Comparison of ENCODE assay signal across 29 cellular contexts in genomic region chr17:76002100-76002499, GRCh38. TPM values are rescaled to one million over a fixed set of nuclear protein-coding genes. Genes with fewer than 3 reads are reported as not detected.
DNase-seq lines count a peak whose midpoint lies in the region; ATAC-seq, FAIRE-seq and TF ChIP-seq lines count a peak whose summit lies in the region.
"Had no signal": no experiment of that assay in that cellular context is flagged by ENCODE, and none has a peak within 500 bp of the region (broad histone marks: within the 10 kb centered on the region; RNA-seq: fewer than 3 reads in every experiment).

No MANE protein-coding gene starts in this region.

- intact Hi-C loops in Right ventricle myocardium superior (cut with DNase I) = no loop called here
- intact Hi-C loops in right cardiac atrium (cut with DNase I) = no loop called here
- intact Hi-C loops in PC-3 (cut with micrococcal nuclease) = no loop called here
- intact Hi-C loops in HepG2 (cut with micrococcal nuclease; ENCODE audit: unreplicated experiment) = no loop called here

- WGBS in right cardiac atrium = 97% methylated on average over 12 of the region's 12 CpGs
- 97% methylated on average over 12 of the region's 12 CpGs for WGBS in HepG2 (ENCODE audit: low lambda C conversion rate)

- no peak overlapping the region for H3K27ac ChIP-seq in right cardiac atrium (ENCODE audit: low read length)
- no peak overlapping the region for H3K27ac ChIP-seq in PC-3 (ENCODE audit: low read length)
- H3K27ac ChIP-seq in HepG2 (ENCODE audit: extremely low read length, insufficient read depth, low read length) = peak overlapping the region; percentile 83
- H3K27ac ChIP-seq: SJSA1 had no signal

- no peaks in the 10 kb centered on the region for H3K9me2 ChIP-seq in PC-3 (replicated peaks; ENCODE audit: low read length)

- no peak for TF ChIP-seq EP300 in HepG2 (IDR thresholded peaks at IDR 0.05; ENCODE audit: low read depth in 2 of 2, low read length in 2 of 2)
- no peak for TF ChIP-seq EP300 in HepG2 (CRISPR knock-in tag; IDR thresholded peaks at IDR 0.05; ENCODE audit: borderline replicate concordance)

- DNase-seq in Right ventricle myocardium superior (peak; percentile 27), right cardiac atrium (no peak), PC-3 (peak; percentile 1), HepG2 (ENCODE audit: low spot score) (no peak), type B pancreatic cell (ENCODE audit: extremely low spot score, unreplicated experiment) (no peak), CD1c-positive myeloid dendritic cell (ENCODE audit: extremely low spot score) (no peak), GM20000 (ENCODE audit: low spot score) (no peak)
- DNase-seq: CD4-positive, alpha-beta memory T cell; COR-L47; H9; HFFc6; Kasumi-1; MV-4-11; NCI-H1105; NCI-H1436 treated with DMSO at 0.1 percent for 48 hours; NCI-H187 treated with DMSO at 0.1 percent for 48 hours; NCI-H2171 treated with DMSO at 0.1 percent for 48 hours; NCI-H524 treated with DMSO at 0.1 percent for 48 hours; NCI-H774 had no signal

- no peak for ATAC-seq in Right ventricle myocardium superior (ENCODE audit: poor library complexity)
- ATAC-seq in right cardiac atrium = no peak
- no peak for ATAC-seq in PC-3
- no peak for ATAC-seq in HepG2
- ATAC-seq: GM23338, K562, Right ventricle myocardium inferior had no signal

- H4K20me1 ChIP-seq in PC-3 (ENCODE audit: low read length) = no peaks in the 10 kb centered on the region
- no peaks in the 10 kb centered on the region for H4K20me1 ChIP-seq in HepG2 (ENCODE audit: insufficient read depth, low read length)
- H4K20me1 ChIP-seq: BLaER1 treated with 17β-estradiol and CSF1 and Interleukin-3, amounts not matched to agents 10 nM and 100 nM had no signal

- TF ChIP-seq CTCF in PC-3 (conservative IDR thresholded peaks at IDR 0.05; ENCODE audit: low read depth, low read length) (no peak), HepG2 (CRISPR knock-in tag; IDR thresholded peaks at IDR 0.05) (no peak), type B pancreatic cell (conservative IDR thresholded peaks at IDR 0.05) (no peak), GM20000 (IDR thresholded peaks at IDR 0.05; ENCODE audit: extremely low read depth, missing control alignments) (no peak)

- H3K4me3 ChIP-seq in right cardiac atrium (ENCODE audit: low read length) (no peak overlapping the region), PC-3 (ENCODE audit: low read length) (no peak overlapping the region), HepG2 (replicated peaks in 1 of 3; ENCODE audit: insufficient read depth in 1 of 3, low read depth in 2 of 3, low read length in 3 of 3) (no peak overlapping the region)
- H3K4me3 ChIP-seq: BLaER1 treated with 17β-estradiol and CSF1 and Interleukin-3, amounts not matched to agents 10 nM and 100 nM; GM23338; K562; SJSA1 had no signal

- no peaks in the 10 kb centered on the region for H3K4me1 ChIP-seq in right cardiac atrium (ENCODE audit: control insufficient read depth, insufficient read depth, low read length)
- peaks cover 19% of the 10 kb centered on the region for H3K4me1 ChIP-seq in PC-3 (ENCODE audit: insufficient read depth, low read length)
- H3K4me1 ChIP-seq in HepG2 (ENCODE audit: insufficient read depth, low read length) = peaks cover 89% of the 10 kb centered on the region

- peaks cover 2% of the 10 kb centered on the region; the same call in 1 of the 2 replicates for H3K36me3 ChIP-seq in PC-3 (ENCODE audit: low read depth, low read length)
- peaks cover 0 to 2% of the 10 kb centered on the region in 2 experiments; a peak in 1 of 5 replicates for H3K36me3 ChIP-seq in HepG2 (replicated peaks in 1 of 2; ENCODE audit: control insufficient read depth in 1 of 2, insufficient read depth in 2 of 2, low read length in 2 of 2)

- no peaks in the 10 kb centered on the region for H3F3A ChIP-seq in PC-3 (ENCODE audit: low read length, unreplicated experiment)

- H2AFZ ChIP-seq in PC-3 (ENCODE audit: low read length) = no peak overlapping the region
- H2AFZ ChIP-seq in HepG2 (ENCODE audit: low read length) = no peak overlapping the region
- H2AFZ ChIP-seq: GM23338 had no signal

- POLR2A ChIA-PET in PC-3 (lab: Charles Lee; ENCODE audit: unreplicated experiment) (no interaction called here), HepG2 (lab: Yijun Ruan, JAX) (interaction anchor here (0.8 to 14.3 kb wide), 7 partner anchors 12 to 222 kb away, joined by 3 to 481 read pairs (median 19); partner anchors contain the start of genes ACOX1, MRPL38 and TEN1)

- no peaks in the 10 kb centered on the region for H3K9me3 Mint-ChIP-seq in type B pancreatic cell
- H3K9me3 Mint-ChIP-seq: CD4-positive, alpha-beta memory T cell; GM23338; H9; HFFc6 had no signal

- BruUV-seq in PC-3 (replicated peaks; lab: Mats Ljungman, UMichigan) (no TSS peak), HepG2 (replicated peaks; lab: Mats Ljungman, UMichigan) (no TSS peak)

- peaks cover 8% of the 10 kb centered on the region for H3K36me3 Mint-ChIP-seq in type B pancreatic cell

- H3K79me2 ChIP-seq in PC-3 (ENCODE audit: low read length) = no peaks in the 10 kb centered on the region
- no peaks in the 10 kb centered on the region for H3K79me2 ChIP-seq in HepG2 (ENCODE audit: insufficient read depth, low read length)

- peaks cover 19% of the 10 kb centered on the region for H3K4me1 Mint-ChIP-seq in type B pancreatic cell (ENCODE audit: unreplicated experiment)

- no peak overlapping the region for H3K4me2 ChIP-seq in PC-3 (ENCODE audit: low read length)
- no peak overlapping the region for H3K4me2 ChIP-seq in HepG2 (ENCODE audit: low read depth, low read length)
- H3K4me2 ChIP-seq: BLaER1 treated with 17β-estradiol and CSF1 and Interleukin-3, amounts not matched to agents 10 nM and 100 nM; GM23338 had no signal

- no peaks in the 10 kb centered on the region for H3K27me3 ChIP-seq in right cardiac atrium (ENCODE audit: control insufficient read depth, insufficient read depth)
- no peaks in the 10 kb centered on the region for H3K27me3 ChIP-seq in PC-3 (ENCODE audit: low read length)
- H3K27me3 ChIP-seq in HepG2 (ENCODE audit: control insufficient read depth in 1 of 2, insufficient read depth in 2 of 2, low read length in 2 of 2) = no peaks in the 10 kb centered on the region
- H3K27me3 ChIP-seq: BLaER1 treated with 17β-estradiol and CSF1 and Interleukin-3, amounts not matched to agents 10 nM and 100 nM; SJSA1 had no signal

- in situ Hi-C loops in HepG2 (cut with HindIII; ENCODE audit: extremely low pct_ligation_motif_present, low pct_unique_long_range_greater_than_20kb) = no loop called here

- no peak for TF ChIP-seq RAD21 in HepG2 (CRISPR knock-in tag; IDR thresholded peaks at IDR 0.05)

- no peaks in the 10 kb centered on the region for H3K27me3 Mint-ChIP-seq in type B pancreatic cell
- H3K27me3 Mint-ChIP-seq: CD4-positive, alpha-beta memory T cell had no signal

- no peak for FAIRE-seq in HepG2 (lab: Jason Lieb, UNC)
- FAIRE-seq: A204.1, G401.6, K562 had no signal

- H3K9ac ChIP-seq in PC-3 (ENCODE audit: low read length) = no peak overlapping the region
- no peak overlapping the region for H3K9ac ChIP-seq in HepG2 (ENCODE audit: insufficient read depth, low read depth, low read length)
- H3K9ac ChIP-seq: BLaER1 treated with 17β-estradiol and CSF1 and Interleukin-3, amounts not matched to agents 10 nM and 100 nM had no signal

- H3K9me3 ChIP-seq in right cardiac atrium (ENCODE audit: control insufficient read depth, low read length) (no peaks in the 10 kb centered on the region), PC-3 (ENCODE audit: low read length) (no peaks in the 10 kb centered on the region), HepG2 (ENCODE audit: low read length) (no peaks in the 10 kb centered on the region)
- H3K9me3 ChIP-seq: BLaER1 treated with 17β-estradiol and CSF1 and Interleukin-3, amounts not matched to agents 10 nM and 100 nM; SJSA1 had no signal

- H3K4me3 Mint-ChIP-seq in type B pancreatic cell = no peak overlapping the region
- H3K4me3 Mint-ChIP-seq: CD4-positive, alpha-beta memory T cell; GM23338; H9; HFFc6 had no signal

- CTCF ChIA-PET in PC-3 (lab: Charles Lee) (interaction anchor here (1.0 kb wide), 1 partner anchor 12 kb away, joined by 5 read pairs; no protein-coding TSS in a partner anchor), HepG2 (lab: Yijun Ruan, JAX; ENCODE audit: low intra/inter-chr PET ratio, low total read pairs) (no interaction called here)

- TF ChIP-seq POLR2A in HepG2 (IDR thresholded peaks at IDR 0.05; ENCODE audit: insufficient read depth in 1 of 2, low read depth in 2 of 2, low read length in 2 of 2) = no peak

- H3K27ac Mint-ChIP-seq in type B pancreatic cell = peak overlapping the region; percentile 21
- H3K27ac Mint-ChIP-seq: CD4-positive, alpha-beta memory T cell; GM23338; HFFc6 had no signal

RNA-seq across cellular contexts. Expression of gene CDK3, which starts 1.4 kb away (rescaled TPM):
- total RNA-seq in Right ventricle myocardium superior (1.8 TPM), right cardiac atrium (1 to 10 TPM; 2.4 to 2.6 (median 2.5) TPM), PC-3 (2014; rRNA removed) (4.3 and 8.5 TPM in 2 replicates), HepG2 (2016; rRNA removed; fragmentation: Illumina TruSeq; extraction: Trizol) (2.0 and 5.8 TPM in 2 replicates), type B pancreatic cell (ENCODE audit: low replicate concordance) (11.5 and 14.1 TPM in 2 replicates)
- polyA plus RNA-seq in right cardiac atrium (2.9 TPM), HepG2 (2011; rRNA removed) (11.4 and 18.0 TPM in 2 replicates)
- total RNA-seq in HepG2 (2016; cell fraction: cytosol; rRNA removed; fragmentation: Illumina TruSeq; extraction: Trizol; ENCODE audit: low read depth) = 1.8 and 2.5 TPM in 2 replicates
- 1.6 and 5.0 TPM in 2 replicates for total RNA-seq in HepG2 (2016; cell fraction: insoluble cytoplasmic fraction; rRNA removed; fragmentation: Illumina TruSeq; extraction: Trizol)
- 2.3 TPM in 2 replicates for total RNA-seq in HepG2 (2016; cell fraction: membrane; rRNA removed; fragmentation: Illumina TruSeq; extraction: Trizol)
- total RNA-seq in HepG2 (2016; cell fraction: nucleus; rRNA removed; fragmentation: Illumina TruSeq; extraction: Trizol) = 7.8 and 9.0 TPM in 2 replicates
- 5.4 and 6.1 TPM in 2 replicates for polyA plus RNA-seq in HepG2 (2011; cell fraction: cytosol; rRNA removed)
- 90.2 and 107 TPM in 2 replicates for polyA plus RNA-seq in HepG2 (2011; cell fraction: nucleus; rRNA removed)
- 10.2 and 11.2 TPM in 2 replicates for polyA plus RNA-seq in HepG2 (2012)
- 0.93 and 1.5 TPM in 2 replicates for polyA plus RNA-seq in HepG2 (2016; cell fraction: cytosol; fragmentation: Illumina TruSeq; extraction: Trizol; ENCODE audit: low read depth)
- 1.1 and 1.4 TPM in 2 replicates for polyA plus RNA-seq in HepG2 (2016; cell fraction: insoluble cytoplasmic fraction; fragmentation: Illumina TruSeq; extraction: Trizol; ENCODE audit: low read depth)
- polyA plus RNA-seq in HepG2 (2016; cell fraction: membrane; fragmentation: Illumina TruSeq; extraction: Trizol; ENCODE audit: low read depth) = 1.8 and 2.0 TPM in 2 replicates
- polyA plus RNA-seq in HepG2 (2016; cell fraction: nucleus; fragmentation: Illumina TruSeq; extraction: Trizol; ENCODE audit: insufficient read depth, low read depth) = 29.8 and 32.4 TPM in 2 replicates
- 0.84 and 2.9 TPM in 2 replicates for polyA minus RNA-seq in HepG2 (2011; rRNA and poly(A)+ RNA removed; ENCODE audit: low replicate concordance)
- polyA minus RNA-seq in HepG2 (2011; cell fraction: cytosol; rRNA and poly(A)+ RNA removed) = 0.62 and 1.3 TPM in 2 replicates
- 4.0 and 7.6 TPM in 2 replicates for polyA minus RNA-seq in HepG2 (2011; cell fraction: nucleus; rRNA and poly(A)+ RNA removed)

RNA-seq across cellular contexts. Expression of gene TEN1, which starts 23.1 kb away (rescaled TPM):
- total RNA-seq in Right ventricle myocardium superior (7.6 TPM), right cardiac atrium (10 to 100 TPM in 2 of 4 donors, 1 to 10 TPM in 2; 8.5 to 12.1 (median 9.9) TPM), PC-3 (2014; rRNA removed) (58.3 and 62.4 TPM in 2 replicates), HepG2 (2016; rRNA removed; fragmentation: Illumina TruSeq; extraction: Trizol) (14.7 and 18.0 TPM in 2 replicates), type B pancreatic cell (ENCODE audit: low replicate concordance) (15.9 and 31.2 TPM in 2 replicates)
- polyA plus RNA-seq in right cardiac atrium (22.5 TPM), HepG2 (2011; rRNA removed) (21.3 and 29.4 TPM in 2 replicates)
- 26.3 and 36.8 TPM in 2 replicates for total RNA-seq in HepG2 (2016; cell fraction: cytosol; rRNA removed; fragmentation: Illumina TruSeq; extraction: Trizol; ENCODE audit: low read depth)
- 13.8 and 19.0 TPM in 2 replicates for total RNA-seq in HepG2 (2016; cell fraction: insoluble cytoplasmic fraction; rRNA removed; fragmentation: Illumina TruSeq; extraction: Trizol)
- total RNA-seq in HepG2 (2016; cell fraction: membrane; rRNA removed; fragmentation: Illumina TruSeq; extraction: Trizol) = 38.9 and 47.5 TPM in 2 replicates
- 9.0 and 10.9 TPM in 2 replicates for total RNA-seq in HepG2 (2016; cell fraction: nucleus; rRNA removed; fragmentation: Illumina TruSeq; extraction: Trizol)
- 20.7 and 26.7 TPM in 2 replicates for polyA plus RNA-seq in HepG2 (2011; cell fraction: cytosol; rRNA removed)
- 68.4 and 69.7 TPM in 2 replicates for polyA plus RNA-seq in HepG2 (2011; cell fraction: nucleus; rRNA removed)
- 17.2 and 19.1 TPM in 2 replicates for polyA plus RNA-seq in HepG2 (2012)
- polyA plus RNA-seq in HepG2 (2016; cell fraction: cytosol; fragmentation: Illumina TruSeq; extraction: Trizol; ENCODE audit: low read depth) = 36.8 and 50.4 TPM in 2 replicates
- polyA plus RNA-seq in HepG2 (2016; cell fraction: insoluble cytoplasmic fraction; fragmentation: Illumina TruSeq; extraction: Trizol; ENCODE audit: low read depth) = 17.0 and 17.1 TPM in 2 replicates
- polyA plus RNA-seq in HepG2 (2016; cell fraction: membrane; fragmentation: Illumina TruSeq; extraction: Trizol; ENCODE audit: low read depth) = 37.6 and 44.5 TPM in 2 replicates
- 23.5 and 24.6 TPM in 2 replicates for polyA plus RNA-seq in HepG2 (2016; cell fraction: nucleus; fragmentation: Illumina TruSeq; extraction: Trizol; ENCODE audit: insufficient read depth, low read depth)
- 12.3 and 13.2 TPM in 2 replicates for polyA minus RNA-seq in HepG2 (2011; rRNA and poly(A)+ RNA removed; ENCODE audit: low replicate concordance)
- 3.3 and 7.8 TPM in 2 replicates for polyA minus RNA-seq in HepG2 (2011; cell fraction: cytosol; rRNA and poly(A)+ RNA removed)
- polyA minus RNA-seq in HepG2 (2011; cell fraction: nucleus; rRNA and poly(A)+ RNA removed) = 6.5 and 7.1 TPM in 2 replicates

RNA-seq across cellular contexts. Expression of gene ACOX1, which starts 23.1 kb away (rescaled TPM):
- total RNA-seq in Right ventricle myocardium superior (83.6 TPM), right cardiac atrium (10 to 100 TPM; 56.9 to 67.5 (median 62.3) TPM), PC-3 (2014; rRNA removed) (63.2 and 74.9 TPM in 2 replicates), HepG2 (2016; rRNA removed; fragmentation: Illumina TruSeq; extraction: Trizol) (120 and 156 TPM in 2 replicates), type B pancreatic cell (ENCODE audit: low replicate concordance) (48.5 and 84.6 TPM in 2 replicates)
- polyA plus RNA-seq in right cardiac atrium (18.7 TPM), HepG2 (2011; rRNA removed) (84.2 and 86.4 TPM in 2 replicates)
- total RNA-seq in HepG2 (2016; cell fraction: cytosol; rRNA removed; fragmentation: Illumina TruSeq; extraction: Trizol; ENCODE audit: low read depth) = 10.7 and 14.1 TPM in 2 replicates
- total RNA-seq in HepG2 (2016; cell fraction: insoluble cytoplasmic fraction; rRNA removed; fragmentation: Illumina TruSeq; extraction: Trizol) = 117 and 150 TPM in 2 replicates
- 29.9 and 30.7 TPM in 2 replicates for total RNA-seq in HepG2 (2016; cell fraction: membrane; rRNA removed; fragmentation: Illumina TruSeq; extraction: Trizol)
- total RNA-seq in HepG2 (2016; cell fraction: nucleus; rRNA removed; fragmentation: Illumina TruSeq; extraction: Trizol) = 86.5 and 102 TPM in 2 replicates
- polyA plus RNA-seq in HepG2 (2011; cell fraction: cytosol; rRNA removed) = 56.8 and 64.7 TPM in 2 replicates
- polyA plus RNA-seq in HepG2 (2011; cell fraction: nucleus; rRNA removed) = 77.2 and 84.5 TPM in 2 replicates
- polyA plus RNA-seq in HepG2 (2012) = 59.6 and 89.0 TPM in 2 replicates
- 5.3 and 5.6 TPM in 2 replicates for polyA plus RNA-seq in HepG2 (2016; cell fraction: cytosol; fragmentation: Illumina TruSeq; extraction: Trizol; ENCODE audit: low read depth)
- polyA plus RNA-seq in HepG2 (2016; cell fraction: insoluble cytoplasmic fraction; fragmentation: Illumina TruSeq; extraction: Trizol; ENCODE audit: low read depth) = 71.5 and 71.7 TPM in 2 replicates
- polyA plus RNA-seq in HepG2 (2016; cell fraction: membrane; fragmentation: Illumina TruSeq; extraction: Trizol; ENCODE audit: low read depth) = 8.6 and 11.1 TPM in 2 replicates
- 66.2 and 73.5 TPM in 2 replicates for polyA plus RNA-seq in HepG2 (2016; cell fraction: nucleus; fragmentation: Illumina TruSeq; extraction: Trizol; ENCODE audit: insufficient read depth, low read depth)
- polyA minus RNA-seq in HepG2 (2011; rRNA and poly(A)+ RNA removed; ENCODE audit: low replicate concordance) = 73.6 and 303 TPM in 2 replicates
- polyA minus RNA-seq in HepG2 (2011; cell fraction: cytosol; rRNA and poly(A)+ RNA removed) = 201 and 237 TPM in 2 replicates
- polyA minus RNA-seq in HepG2 (2011; cell fraction: nucleus; rRNA and poly(A)+ RNA removed) = 162 and 215 TPM in 2 replicates

RNA-seq across cellular contexts. Expression of gene EVPL, which starts 25.0 kb away (rescaled TPM):
- total RNA-seq in Right ventricle myocardium superior = 0.08 TPM
- total RNA-seq in right cardiac atrium = under 1 TPM in 3 of 4 donors, not detected in 1; 0.06 to 0.09 (median 0.09) TPM
- 0.02 TPM for polyA plus RNA-seq in right cardiac atrium
- 38.8 and 48.3 TPM in 2 replicates for total RNA-seq in PC-3 (2014; rRNA removed)
- total RNA-seq in HepG2 (2016; rRNA removed; fragmentation: Illumina TruSeq; extraction: Trizol) = 3.6 and 8.2 TPM in 2 replicates
- total RNA-seq in HepG2 (2016; cell fraction: cytosol; rRNA removed; fragmentation: Illumina TruSeq; extraction: Trizol; ENCODE audit: low read depth) = 1.1 and 1.8 TPM in 2 replicates
- total RNA-seq in HepG2 (2016; cell fraction: insoluble cytoplasmic fraction; rRNA removed; fragmentation: Illumina TruSeq; extraction: Trizol) = 2.4 and 9.2 TPM in 2 replicates
- total RNA-seq in HepG2 (2016; cell fraction: membrane; rRNA removed; fragmentation: Illumina TruSeq; extraction: Trizol) = 1.1 and 1.4 TPM in 2 replicates
- 8.8 and 9.0 TPM in 2 replicates for total RNA-seq in HepG2 (2016; cell fraction: nucleus; rRNA removed; fragmentation: Illumina TruSeq; extraction: Trizol)
- 2.1 and 4.3 TPM in 2 replicates for polyA plus RNA-seq in HepG2 (2011; rRNA removed)
- polyA plus RNA-seq in HepG2 (2011; cell fraction: cytosol; rRNA removed) = 0.99 and 1.4 TPM in 2 replicates
- polyA plus RNA-seq in HepG2 (2011; cell fraction: nucleus; rRNA removed) = 26.0 and 30.5 TPM in 2 replicates
- polyA plus RNA-seq in HepG2 (2012) = 3.9 and 4.6 TPM in 2 replicates
- 0.88 and 1.3 TPM in 2 replicates for polyA plus RNA-seq in HepG2 (2016; cell fraction: cytosol; fragmentation: Illumina TruSeq; extraction: Trizol; ENCODE audit: low read depth)
- polyA plus RNA-seq in HepG2 (2016; cell fraction: insoluble cytoplasmic fraction; fragmentation: Illumina TruSeq; extraction: Trizol; ENCODE audit: low read depth) = 2.9 and 4.4 TPM in 2 replicates
- 1.0 and 1.6 TPM in 2 replicates for polyA plus RNA-seq in HepG2 (2016; cell fraction: membrane; fragmentation: Illumina TruSeq; extraction: Trizol; ENCODE audit: low read depth)
- polyA plus RNA-seq in HepG2 (2016; cell fraction: nucleus; fragmentation: Illumina TruSeq; extraction: Trizol; ENCODE audit: insufficient read depth, low read depth) = 26.6 and 28.0 TPM in 2 replicates
- polyA minus RNA-seq in HepG2 (2011; rRNA and poly(A)+ RNA removed; ENCODE audit: low replicate concordance) = 3.4 and 3.8 TPM in 2 replicates
- 3.0 TPM in 2 replicates for polyA minus RNA-seq in HepG2 (2011; cell fraction: cytosol; rRNA and poly(A)+ RNA removed)
- polyA minus RNA-seq in HepG2 (2011; cell fraction: nucleus; rRNA and poly(A)+ RNA removed) = 4.9 and 7.6 TPM in 2 replicates
- total RNA-seq in type B pancreatic cell (ENCODE audit: low replicate concordance) = 31.9 and 116 TPM in 2 replicates
- total RNA-seq: CD4-positive, alpha-beta memory T cell; HFFc6; HT1080; M059J; SJSA1 had no signal
- polyA plus RNA-seq: AG04450; CD4-positive, alpha-beta memory T cell had no signal

Comparison
In these comparisons a context has a peak if more than half of its experiments do, and no peak if none do; other contexts are left out.
1. DNase-seq: peak in Right ventricle myocardium superior (single experiment) and PC-3 (single experiment); none in right cardiac atrium (0 of 3), HepG2 (single experiment), type B pancreatic cell (single experiment), CD1c-positive myeloid dendritic cell (single experiment) and GM20000 (single experiment).